30 cellular contexts compared by ENCODE assay signal in genomic region chr12:7917392-7918267, GRCh38. TPM values are rescaled to one million over a fixed set of nuclear protein-coding genes. Genes with fewer than 3 reads are reported as not detected.
A peak's percentile ranks its signal among the peaks of the same experiment; 100 is the strongest.
DNase-seq lines count a peak whose midpoint lies in the region; ATAC-seq and TF ChIP-seq lines count a peak whose summit lies in the region.
"Had no signal": no experiment of that assay in that cellular context is flagged by ENCODE, and none has a peak within 500 bp of the region (broad histone marks: within the 10 kb centered on the region; RNA-seq: fewer than 3 reads in every experiment).

No MANE protein-coding gene starts in this region.

- H3K9me3 ChIP-seq in mammary epithelial cell (replicated peaks; ENCODE audit: insufficient read depth, low read length): no peaks in the 10 kb centered on the region
- H3K9me3 ChIP-seq: ascending aorta; BLaER1 treated with 17β-estradiol and CSF1 and Interleukin-3, amounts not matched to agents 10 nM and 100 nM; lower lobe of right lung; SK-N-SH; uterus had no signal

- no peaks in the 10 kb centered on the region for H4K20me1 ChIP-seq in mammary epithelial cell (ENCODE audit: insufficient read depth, low read length)

- H3K36me3 ChIP-seq in mammary epithelial cell (ENCODE audit: insufficient read depth, low read length): peaks cover 10% of the 10 kb centered on the region
- H3K36me3 ChIP-seq: uterus had no signal

- no peaks in the 10 kb centered on the region for H3K79me2 ChIP-seq in mammary epithelial cell (ENCODE audit: insufficient read depth, low read length)

- H3K9me3 Mint-ChIP-seq in MCF 10A (ENCODE audit: unreplicated experiment) (no peaks in the 10 kb centered on the region), immature natural killer cell (no peaks in the 10 kb centered on the region)
- H3K9me3 Mint-ChIP-seq in stimulated activated effector memory CD8-positive, alpha-beta T cell treated with anti-CD3 and anti-CD28 coated beads, Interleukin-12 subunit alpha, Interleukin-12 subunit beta, amount 100 ng/mL, for 72 hours: no peaks in the 10 kb centered on the region
- H3K9me3 Mint-ChIP-seq: activated B cell treated with CpG ODN at 0.5 μM for 24 hours; activated T-cell treated with anti-CD3 and anti-CD28 coated beads, Interleukin-2, amount 50 U/mL, for 4 hours; IgD-negative memory B cell had no signal

- H3K27ac ChIP-seq in mammary epithelial cell (ENCODE audit: insufficient read depth, low read depth, low read length) (no peak overlapping the region), caudate nucleus (ENCODE audit: low read depth, low read length) (no peak overlapping the region)
- H3K27ac ChIP-seq: ascending aorta; BLaER1 treated with 17β-estradiol and CSF1 and Interleukin-3, amounts not matched to agents 10 nM and 100 nM; lower lobe of right lung; RWPE1; uterus had no signal

- no TSS peak for BruUV-seq in MCF 10A (replicated peaks; lab: Mats Ljungman, UMichigan)
- BruUV-seq in mammary epithelial cell (replicated peaks; lab: Mats Ljungman, UMichigan): no TSS peak

- no peak overlapping the region for H2AFZ ChIP-seq in mammary epithelial cell (ENCODE audit: low read depth, low read length)

- CTCF ChIA-PET in MCF 10A (lab: Yijun Ruan, JAX): interaction anchor here (0.6 to 2.3 kb wide), 5 partner anchors 12 to 1928 kb away, joined by 3 to 14 read pairs (median 6); no protein-coding TSS in a partner anchor
- CTCF ChIA-PET in mammary epithelial cell (lab: Charles Lee; ENCODE audit: low non-redundant PET): interaction anchor here (0.7 kb wide), 1 partner anchor 1083 kb away, joined by 5 read pairs; no protein-coding TSS in a partner anchor

- H3K4me3 Mint-ChIP-seq in MCF 10A (ENCODE audit: unreplicated experiment) (no peak overlapping the region), immature natural killer cell (peak overlapping the region in 4 of 5 donors; percentile 42 to 60 (median 50))
- H3K4me3 Mint-ChIP-seq in stimulated activated effector memory CD8-positive, alpha-beta T cell treated with anti-CD3 and anti-CD28 coated beads, Interleukin-12 subunit alpha, Interleukin-12 subunit beta, amount 100 ng/mL, for 72 hours: no peak overlapping the region
- H3K4me3 Mint-ChIP-seq: activated B cell treated with CpG ODN at 0.5 μM for 24 hours; activated naive CD8-positive, alpha-beta T cell; activated T-cell treated with anti-CD3 and anti-CD28 coated beads, Interleukin-2, amount 50 U/mL, for 4 hours; IgD-negative memory B cell had no signal

- in situ Hi-C loops in mammary epithelial cell (cut with MboI; ENCODE audit: low sequenced_read_pairs in 2 of 2): no loop called here

- POLR2A ChIA-PET in MCF 10A (lab: Yijun Ruan, JAX): interaction anchor here (1.0 kb wide), 1 partner anchor 12 kb away, joined by 3 read pairs; no protein-coding TSS in a partner anchor

- H3K36me3 Mint-ChIP-seq in MCF 10A (ENCODE audit: insufficient read depth, unreplicated experiment): peaks cover 24% of the 10 kb centered on the region
- H3K36me3 Mint-ChIP-seq in immature natural killer cell: peaks cover 8 to 39% (median 31%) of the 10 kb centered on the region in 3 donors
- H3K36me3 Mint-ChIP-seq in stimulated activated effector memory CD8-positive, alpha-beta T cell treated with anti-CD3 and anti-CD28 coated beads, Interleukin-12 subunit alpha, Interleukin-12 subunit beta, amount 100 ng/mL, for 72 hours: peaks cover 68% of the 10 kb centered on the region

- 94% methylated on average over 19 of the region's 19 CpGs for WGBS in mammary epithelial cell (ENCODE audit: low coverage, missing lambda C conversion rate)

- no peak overlapping the region for H3K4me2 ChIP-seq in mammary epithelial cell (ENCODE audit: insufficient read depth, low read depth, low read length)
- H3K4me2 ChIP-seq: BLaER1 treated with 17β-estradiol and CSF1 and Interleukin-3, amounts not matched to agents 10 nM and 100 nM; SK-N-SH had no signal

- no peaks in the 10 kb centered on the region for H3K4me1 ChIP-seq in mammary epithelial cell (ENCODE audit: insufficient read depth, low read length)
- H3K4me1 ChIP-seq: ascending aorta, lower lobe of right lung, uterus had no signal

- H3K27me3 Mint-ChIP-seq in MCF 10A (ENCODE audit: insufficient read depth, unreplicated experiment) (no peaks in the 10 kb centered on the region), immature natural killer cell (ENCODE audit: low read depth in 3 of 3) (peaks cover 0 to 9% (median 1%) of the 10 kb centered on the region in 3 donors)
- H3K27me3 Mint-ChIP-seq: activated B cell treated with CpG ODN at 0.5 μM for 24 hours; activated naive CD8-positive, alpha-beta T cell; IgD-negative memory B cell had no signal

- no peak overlapping the region for H3K4me3 ChIP-seq in mammary epithelial cell (replicated peaks in 1 of 3; ENCODE audit: insufficient read depth in 1 of 3, low read depth in 2 of 3, low read length in 3 of 3)
- H3K4me3 ChIP-seq: ascending aorta; BLaER1 treated with 17β-estradiol and CSF1 and Interleukin-3, amounts not matched to agents 10 nM and 100 nM; lower lobe of right lung; uterus had no signal

- TF ChIP-seq CTCF in MCF 10A (IDR thresholded peaks at IDR 0.05; ENCODE audit: unreplicated experiment) (no peak), mammary epithelial cell (conservative IDR thresholded peaks at IDR 0.05 in 1 of 2, IDR thresholded peaks at IDR 0.05 in 1 of 2; ENCODE audit: extremely low read depth in 1 of 2, insufficient read depth in 1 of 2, low read depth in 1 of 2, low read length in 2 of 2) (no peak)

- intact Hi-C loops in MCF 10A (cut with micrococcal nuclease) (no loop called here), mammary epithelial cell (cut with micrococcal nuclease) (no loop called here)

- no peak for DNase-seq in MCF 10A (ENCODE audit: unreplicated experiment)
- DNase-seq in mammary epithelial cell: no peak
- peak; percentile 15 for DNase-seq in UCSD-AML1 (lab: John Stamatoyannopoulos, UW; ENCODE audit: unreplicated experiment)
- no peak for DNase-seq in immature natural killer cell
- no peak for DNase-seq in stimulated activated effector memory CD8-positive, alpha-beta T cell treated with anti-CD3 and anti-CD28 coated beads, Interleukin-12 subunit alpha, Interleukin-12 subunit beta, amount 100 ng/mL, for 72 hours (ENCODE audit: low spot score in 2 of 2)
- no peak for DNase-seq in caudate nucleus (lab: John Stamatoyannopoulos, UW)
- no peak for DNase-seq in NCI-H1417 (lab: John Stamatoyannopoulos, UW)
- DNase-seq: activated B cell treated with CpG ODN at 0.5 μM for 24 hours; activated CD8-positive, alpha-beta memory T cell treated with anti-CD3 and anti-CD28 coated beads for 24 hours; activated T-cell treated with anti-CD3 and anti-CD28 coated beads, Interleukin-2, amount 50 U/mL, for 4 hours; central memory CD4-positive, alpha-beta T cell; dermis blood vessel endothelial cell; HCEC 1CT; kidney glomerular epithelial cell; lower lobe of right lung; NCI-H1105 treated with DMSO at 0.1 percent for 48 hours; NCI-H2029 treated with DMSO at 0.1 percent for 48 hours; NCI-H82; SK-N-SH; small intestine; T1000; uterus had no signal

- no peaks in the 10 kb centered on the region for H3K4me1 Mint-ChIP-seq in MCF 10A (ENCODE audit: insufficient read depth, unreplicated experiment)
- H3K4me1 Mint-ChIP-seq in immature natural killer cell: peaks cover 46 to 67% of the 10 kb centered on the region in 2 donors
- peaks cover 37% of the 10 kb centered on the region for H3K4me1 Mint-ChIP-seq in stimulated activated effector memory CD8-positive, alpha-beta T cell treated with anti-CD3 and anti-CD28 coated beads, Interleukin-12 subunit alpha, Interleukin-12 subunit beta, amount 100 ng/mL, for 72 hours
- H3K4me1 Mint-ChIP-seq: activated B cell treated with CpG ODN at 0.5 μM for 24 hours had no signal

- no peak overlapping the region for H3K9ac ChIP-seq in mammary epithelial cell (ENCODE audit: insufficient read depth, low read length)
- H3K9ac ChIP-seq: BLaER1 treated with 17β-estradiol and CSF1 and Interleukin-3, amounts not matched to agents 10 nM and 100 nM; SK-N-SH had no signal

- H3K27ac Mint-ChIP-seq in MCF 10A (ENCODE audit: low read depth, unreplicated experiment) (peak overlapping the region; percentile 71), immature natural killer cell (peak overlapping the region in 5 of 6 donors; percentile 17 to 72 (median 37))
- peak overlapping the region; percentile 89 for H3K27ac Mint-ChIP-seq in stimulated activated effector memory CD8-positive, alpha-beta T cell treated with anti-CD3 and anti-CD28 coated beads, Interleukin-12 subunit alpha, Interleukin-12 subunit beta, amount 100 ng/mL, for 72 hours
- H3K27ac Mint-ChIP-seq: activated B cell treated with CpG ODN at 0.5 μM for 24 hours; activated naive CD8-positive, alpha-beta T cell; IgD-negative memory B cell had no signal

- dilution Hi-C loops in mammary epithelial cell (cut with HindIII; ENCODE audit: low sequenced_read_pairs): no loop called here

- peak; percentile 2 for ATAC-seq in stimulated activated effector memory CD8-positive, alpha-beta T cell treated with anti-CD3 and anti-CD28 coated beads, Interleukin-12 subunit alpha, Interleukin-12 subunit beta, amount 100 ng/mL, for 72 hours
- no peak for ATAC-seq in HG03039 (IDR thresholded peaks at IDR 0.05; ENCODE audit: unreplicated experiment)
- ATAC-seq: activated T-cell treated with anti-CD3 and anti-CD28 coated beads, Interleukin-2, amount 50 U/mL, for 4 hours had no signal

- no peaks in the 10 kb centered on the region for H3K27me3 ChIP-seq in mammary epithelial cell (ENCODE audit: insufficient read depth, low read length)
- H3K27me3 ChIP-seq: ascending aorta; BLaER1 treated with 17β-estradiol and CSF1 and Interleukin-3, amounts not matched to agents 10 nM and 100 nM; uterus had no signal

RNA-seq across cellular contexts. Expression of gene SLC2A3, which starts 18.4 kb away (rescaled TPM):
- total RNA-seq in MCF 10A (2022) (4.0 and 9.2 TPM in 2 replicates), mammary epithelial cell (10 to 100 TPM in 1 of 2 donors, 1 to 10 TPM in 1; 5.6 to 12.5 TPM)
- polyA plus RNA-seq in mammary epithelial cell (36.6 TPM), immature natural killer cell (100 to 1,000 TPM in 2 of 3 donors, 10 to 100 TPM in 1; 55.0 to 114 (median 114) TPM)
- polyA minus RNA-seq in mammary epithelial cell: 113 TPM

RNA-seq across cellular contexts. Expression of gene SLC2A14, which starts 44.9 kb away (rescaled TPM):
- not detected in 2 replicates for total RNA-seq in MCF 10A (2022)
- under 1 TPM in 1 of 2 donors, not detected in 1; 0.17 TPM for total RNA-seq in mammary epithelial cell
- polyA plus RNA-seq in mammary epithelial cell: 0.11 TPM
- not detected for polyA minus RNA-seq in mammary epithelial cell
- polyA plus RNA-seq in immature natural killer cell: not detected
- total RNA-seq: ascending aorta, Daoy, dermis blood vessel endothelial cell, lower lobe of right lung, renal cortical epithelial cell had no signal
- polyA plus RNA-seq: IgD-negative memory B cell had no signal

Comparison
In these comparisons a context has a peak if more than half of its experiments do, and no peak if none do; other contexts are left out.
1. H3K27ac Mint-ChIP-seq: peak in every context shown above with its lines; median percentile 89 in stimulated activated effector memory CD8-positive, alpha-beta T cell treated with anti-CD3 and anti-CD28 coated beads, Interleukin-12 subunit alpha, Interleukin-12 subunit beta, amount 100 ng/mL, for 72 hours; 71 in MCF 10A; 37 in immature natural killer cell.
2. H3K4me3 Mint-ChIP-seq: peak in immature natural killer cell (4 of 5); none in MCF 10A (single experiment) and stimulated activated effector memory CD8-positive, alpha-beta T cell treated with anti-CD3 and anti-CD28 coated beads, Interleukin-12 subunit alpha, Interleukin-12 subunit beta, amount 100 ng/mL, for 72 hours (single experiment).